Comparison of ENCODE assay signal across 8 cellular contexts in the genomic region with DNA sequence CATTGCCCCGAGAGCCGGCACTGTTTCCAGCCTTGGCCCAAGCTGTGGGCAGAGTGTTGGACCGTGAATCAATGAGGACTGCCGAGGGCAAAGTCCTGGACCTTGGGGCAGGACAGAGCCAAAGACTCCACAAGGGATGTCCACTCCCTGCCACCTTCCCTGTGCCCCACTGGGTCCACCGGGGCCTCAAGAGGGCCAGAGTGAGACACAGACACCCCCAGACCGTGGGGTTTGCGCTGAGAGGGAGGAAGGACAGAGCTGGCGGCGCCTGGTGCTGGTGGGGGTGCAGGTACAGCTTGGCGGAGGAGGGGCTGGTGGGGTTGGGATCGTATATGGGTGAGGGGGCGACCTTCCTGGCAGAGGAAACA. TPM values are rescaled to one million over a fixed set of nuclear protein-coding genes. Genes with fewer than 3 reads are reported as not detected.
DNase-seq lines count a peak whose midpoint lies in the region; ATAC-seq and TF ChIP-seq lines count a peak whose summit lies in the region.

No MANE protein-coding gene starts in this region.

- no peaks in the 10 kb centered on the region for H3K79me2 ChIP-seq in MM.1S (ENCODE audit: low read length)

- DNase-seq in AG10803 (ENCODE audit: low read depth) (no peak), MM.1S (no peak), natural killer cell (no peak), omental fat pad (ENCODE audit: low spot score) (no peak), cerebellum (ENCODE audit: low spot score) (no peak), GM20000 (ENCODE audit: low spot score) (no peak)
- no peak for DNase-seq in effector memory CD8-positive, alpha-beta T cell

- H3K4me2 ChIP-seq in MM.1S (ENCODE audit: low read depth, low read length), result peak overlapping the region; percentile 99; the same call in 1 of the 2 replicates

- H3K27ac Mint-ChIP-seq in effector memory CD8-positive, alpha-beta T cell, result peak overlapping the region; percentile 70 to 82
- H3K27ac Mint-ChIP-seq in natural killer cell, result peak overlapping the region; percentile 49 to 84

- 0 out of 2 replicates have a peak, but pooled peaks cover 8% of the 10 kb centered on the region for H3K27me3 ChIP-seq in MM.1S (replicated peaks; ENCODE audit: insufficient read depth, low read length)

- H2AFZ ChIP-seq in MM.1S (ENCODE audit: low read length), result peak overlapping the region; percentile 96

- H3K4me3 ChIP-seq in AG10803 (ENCODE audit: low read length) (peak overlapping the region; percentile 83), MM.1S (ENCODE audit: low read length) (peak overlapping the region; percentile 87)

- intact Hi-C loops in natural killer cell (cut with micrococcal nuclease), result no loop called here

- H3K36me3 Mint-ChIP-seq in effector memory CD8-positive, alpha-beta T cell (ENCODE audit: insufficient read depth), result peaks cover 6% of the 10 kb centered on the region
- no peaks in the 10 kb centered on the region for H3K36me3 Mint-ChIP-seq in natural killer cell

- no peaks in the 10 kb centered on the region for H3K9me2 ChIP-seq in MM.1S (replicated peaks; ENCODE audit: insufficient read depth, low read length)

- H3K27ac ChIP-seq in MM.1S (ENCODE audit: low read length), result no peak overlapping the region

- peak; percentile 4 for ATAC-seq in effector memory CD8-positive, alpha-beta T cell (replicated peaks)
- ATAC-seq in natural killer cell (no peak), omental fat pad (ENCODE audit: low FRiP score) (no peak), GM21723 (IDR thresholded peaks at IDR 0.05; ENCODE audit: unreplicated experiment) (no peak)

- H3K4me1 Mint-ChIP-seq in effector memory CD8-positive, alpha-beta T cell (ENCODE audit: low read depth in 2 of 2), result peaks cover 19% of the 10 kb centered on the region in 2 donors
- H3K4me1 Mint-ChIP-seq in natural killer cell, result peaks cover 0 to 25% of the 10 kb centered on the region in 2 donors

- no peaks in the 10 kb centered on the region for H3K36me3 ChIP-seq in MM.1S (replicated peaks; ENCODE audit: insufficient read depth, low read length)

- H3K4me1 ChIP-seq in MM.1S (ENCODE audit: low read length), result 0 out of 2 replicates have a peak, but pooled peaks cover 12% of the 10 kb centered on the region

- H3F3A ChIP-seq in MM.1S (ENCODE audit: insufficient read depth, low read length), result 0 out of 2 replicates have a peak, but pooled peaks cover 5% of the 10 kb centered on the region

- no peaks in the 10 kb centered on the region for H3K27me3 Mint-ChIP-seq in effector memory CD8-positive, alpha-beta T cell
- no peaks in the 10 kb centered on the region for H3K27me3 Mint-ChIP-seq in natural killer cell (ENCODE audit: low read depth in 2 of 2)

- no peaks in the 10 kb centered on the region for H3K9me3 Mint-ChIP-seq in effector memory CD8-positive, alpha-beta T cell
- no peaks in the 10 kb centered on the region for H3K9me3 Mint-ChIP-seq in natural killer cell

- peak overlapping the region; percentile 72 to 79 for H3K4me3 Mint-ChIP-seq in effector memory CD8-positive, alpha-beta T cell
- peak overlapping the region; percentile 87 for H3K4me3 Mint-ChIP-seq in natural killer cell

- peak overlapping the region; percentile 59; the same call in 1 of the 2 replicates for H3K9ac ChIP-seq in MM.1S (ENCODE audit: low read length)

- TF ChIP-seq CTCF in AG10803 (conservative IDR thresholded peaks at IDR 0.05; ENCODE audit: low read length) (no peak), MM.1S (IDR thresholded peaks at IDR 0.05; ENCODE audit: low read length) (no peak), natural killer cell (IDR thresholded peaks at IDR 0.05) (no peak), omental fat pad (IDR thresholded peaks at IDR 0.05) (no peak), GM20000 (IDR thresholded peaks at IDR 0.05; ENCODE audit: extremely low read depth, missing control alignments) (no peak)

- H4K20me1 ChIP-seq in MM.1S (ENCODE audit: insufficient read depth, low read length), result no peaks in the 10 kb centered on the region

- no peaks in the 10 kb centered on the region for H3K9me3 ChIP-seq in MM.1S (replicated peaks; ENCODE audit: insufficient read depth, low read length)

RNA-seq across cellular contexts. Expression of a gene that starts 11.8 kb away (rescaled TPM):
- total RNA-seq in natural killer cell (100 to 1,000 TPM in 2 of 3 donors, 10 to 100 TPM in 1; 84.5 to 101 (median 101) TPM), omental fat pad (10 to 100 TPM in 2 of 4 donors, 1 to 10 TPM in 2; 4.5 to 14.8 (median 8.9) TPM), cerebellum (3.5 TPM)

RNA-seq across cellular contexts. Expression of a gene that starts 22.6 kb away (rescaled TPM):
- total RNA-seq in natural killer cell, result 100 to 1,000 TPM in 1 of 3 donors, 10 to 100 TPM in 2; 90.1 to 105 (median 95.7) TPM
- 1 to 10 TPM; 1.1 to 4.4 (median 1.6) TPM for total RNA-seq in omental fat pad
- 0.18 TPM for total RNA-seq in cerebellum

RNA-seq across cellular contexts. Expression of a gene that starts 43.6 kb away (rescaled TPM):
- 10 to 100 TPM; 12.3 to 26.4 (median 16.0) TPM for total RNA-seq in natural killer cell
- total RNA-seq in omental fat pad, result 10 to 100 TPM in 1 of 4 donors, 1 to 10 TPM in 3; 6.3 to 11.7 (median 7.4) TPM
- total RNA-seq in cerebellum, result 21.2 TPM

Comparison
In these comparisons a context has a peak if more than half of its experiments do, and no peak if none do; other contexts are left out.
1. RNA of a gene that starts 11.8 kb away (total RNA-seq): 84.5 to 101 TPM in natural killer cell; 4.5 to 14.8 TPM in omental fat pad and 3.5 TPM in cerebellum (single experiment); every median in the first group is over 4 times any median in the second.
2. RNA of a gene that starts 22.6 kb away (total RNA-seq): 90.1 to 105 TPM in natural killer cell; 1.1 to 4.4 TPM in omental fat pad and 0.18 TPM in cerebellum (single experiment); every median in the first group is over 10 times any median in the second.